ENCODE assay signal across 8 cellular contexts in the genomic region with DNA sequence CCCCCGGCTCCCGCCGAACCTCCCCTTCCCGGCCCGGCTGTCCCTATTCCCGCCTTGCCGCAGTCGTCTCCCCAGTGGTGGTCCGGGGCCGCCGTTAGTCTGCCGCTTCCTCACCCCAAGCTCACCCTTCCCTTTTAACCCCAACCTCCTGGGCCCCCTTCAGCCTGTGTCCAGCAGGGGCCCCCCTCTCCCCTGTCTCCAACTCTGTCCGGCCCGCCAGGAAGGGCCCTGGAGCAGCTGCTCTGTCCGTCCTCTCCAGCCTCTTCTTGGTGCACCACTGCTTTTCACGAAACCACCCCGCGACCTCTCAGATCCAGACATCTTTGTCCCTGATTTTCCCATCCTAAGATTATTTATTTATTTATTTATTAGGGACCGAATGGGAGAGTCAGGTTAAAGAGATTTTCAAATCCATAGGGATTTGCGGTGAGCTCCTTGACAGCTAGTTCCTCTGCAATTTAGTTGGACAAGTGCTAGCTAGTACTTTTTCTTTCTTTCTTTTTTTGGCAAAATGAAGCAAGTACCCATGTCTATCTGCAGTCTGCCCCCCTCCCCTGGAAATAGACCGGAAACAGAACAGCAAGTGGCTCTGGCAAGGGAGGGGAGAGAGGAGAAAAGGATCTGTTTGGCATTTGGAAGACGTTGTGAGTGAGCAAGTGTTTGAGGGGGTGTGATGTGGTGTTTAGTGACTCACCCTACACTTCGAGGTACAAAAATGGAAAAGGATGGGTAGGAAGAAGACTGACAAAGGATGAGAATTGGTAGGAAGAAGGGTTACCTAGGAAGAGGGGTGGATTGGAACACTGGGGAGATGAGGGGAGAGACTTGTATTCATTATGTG. TPM values are rescaled to one million over a fixed set of nuclear protein-coding genes. Genes with fewer than 3 reads are reported as not detected.
DNase-seq lines count a peak whose midpoint lies in the region; ATAC-seq and TF ChIP-seq lines count a peak whose summit lies in the region.

No MANE protein-coding gene starts in this region.

- H3K4me3 Mint-ChIP-seq in activated CD4-positive, alpha-beta memory T cell treated with anti-CD3 and anti-CD28 coated beads for 36 hours, result peak overlapping the region; percentile 99
- H3K4me3 Mint-ChIP-seq in naive thymus-derived CD8-positive, alpha-beta T cell, result peak overlapping the region; percentile 74 to 100 (median 96)

- peak overlapping the region; percentile 94 for H3K27ac Mint-ChIP-seq in activated CD4-positive, alpha-beta memory T cell treated with anti-CD3 and anti-CD28 coated beads for 36 hours
- peak overlapping the region in 9 of 10 donors; percentile 18 to 96 (median 73) for H3K27ac Mint-ChIP-seq in naive thymus-derived CD8-positive, alpha-beta T cell

- CTCF ChIA-PET in activated CD4-positive, alpha-beta memory T cell treated with anti-CD3 and anti-CD28 coated beads for 36 hours (lab: Charles Lee), result interaction anchor here (0.7 to 3.5 kb wide), 10 partner anchors 10 to 408 kb away, joined by 3 to 28 read pairs (median 5); partner anchors contain the start of genes LYSET and MOAP1

- peak; percentile 34 for ATAC-seq in HG02884 (IDR thresholded peaks at IDR 0.05; ENCODE audit: unreplicated experiment)
- peak; percentile 2 to 19 for ATAC-seq in naive thymus-derived CD8-positive, alpha-beta T cell

- DNase-seq in AG09309 (ENCODE audit: low read depth) (no peak), GM13976 (ENCODE audit: low spot score) (peak; percentile 69), NCI-H146 (lab: John Stamatoyannopoulos, UW) (peak; percentile 51), fibroblast of the aortic adventitia (ENCODE audit: low read depth) (peak; percentile 51)
- DNase-seq in activated CD4-positive, alpha-beta memory T cell treated with anti-CD3 and anti-CD28 coated beads for 36 hours, result peak; percentile 49
- DNase-seq in naive thymus-derived CD8-positive, alpha-beta T cell, result peak in 2 of 10 donors; percentile 11 to 22
- no peak for DNase-seq in activated effector memory CD4-positive, alpha-beta T cell treated with Interleukin-2 at 50 U/mL for 16 hours

- TF ChIP-seq CTCF in AG09309 (IDR thresholded peaks at IDR 0.05; ENCODE audit: control insufficient read depth, insufficient read depth, low read depth, low read length, missing control alignments), result peak; percentile 56
- peak; percentile 64 for TF ChIP-seq CTCF in GM13976 (IDR thresholded peaks at IDR 0.05; ENCODE audit: borderline replicate concordance, control extremely low read depth, extremely low read depth, insufficient read depth, missing control alignments)
- peak; percentile 36 for TF ChIP-seq CTCF in fibroblast of the aortic adventitia (IDR thresholded peaks at IDR 0.05; ENCODE audit: insufficient read depth, low read length)

- H3K9me3 Mint-ChIP-seq in activated CD4-positive, alpha-beta memory T cell treated with anti-CD3 and anti-CD28 coated beads for 36 hours, result no peaks in the 10 kb centered on the region
- no peaks in the 10 kb centered on the region for H3K9me3 Mint-ChIP-seq in naive thymus-derived CD8-positive, alpha-beta T cell

- peaks cover 32% of the 10 kb centered on the region for H3K4me1 Mint-ChIP-seq in activated CD4-positive, alpha-beta memory T cell treated with anti-CD3 and anti-CD28 coated beads for 36 hours (ENCODE audit: low read depth)
- H3K4me1 Mint-ChIP-seq in naive thymus-derived CD8-positive, alpha-beta T cell, result peaks cover 19 to 55% (median 42%) of the 10 kb centered on the region in 4 donors

- no peaks in the 10 kb centered on the region for H3K27me3 Mint-ChIP-seq in activated CD4-positive, alpha-beta memory T cell treated with anti-CD3 and anti-CD28 coated beads for 36 hours
- no peaks in the 10 kb centered on the region for H3K27me3 Mint-ChIP-seq in naive thymus-derived CD8-positive, alpha-beta T cell

- intact Hi-C loops in activated CD4-positive, alpha-beta memory T cell treated with anti-CD3 and anti-CD28 coated beads for 36 hours (cut with micrococcal nuclease), result loop anchor here (1.0 to 10.0 kb wide), 3 partner anchors 23 to 747 kb away; partner anchors contain the start of genes BTBD7 and MOAP1

- H3K4me3 ChIP-seq in AG09309 (ENCODE audit: control insufficient read depth, low read depth, low read length) (peak overlapping the region; percentile 87), fibroblast of the aortic adventitia (ENCODE audit: low read depth, low read length) (peak overlapping the region; percentile 93)

- POLR2A ChIA-PET in activated CD4-positive, alpha-beta memory T cell treated with anti-CD3 and anti-CD28 coated beads for 36 hours (lab: Charles Lee), result interaction anchor here (1.5 to 3.8 kb wide), 2 partner anchors 11 to 23 kb away, joined by 3 to 34 read pairs; partner anchors contain the start of genes LYSET and MOAP1
- POLR2A ChIA-PET in naive thymus-derived CD8-positive, alpha-beta T cell (lab: Charles Lee), result interaction anchor here (1.0 to 2.7 kb wide), 5 partner anchors 23 to 127 kb away, joined by 3 to 36 read pairs (median 3); partner anchors contain the start of genes LYSET and MOAP1

- in situ Hi-C loops in GM13976 (cut with MboI; ENCODE audit: low sequenced_read_pairs, unreplicated experiment), result no loop called here

- peaks cover 18% of the 10 kb centered on the region for H3K36me3 Mint-ChIP-seq in activated CD4-positive, alpha-beta memory T cell treated with anti-CD3 and anti-CD28 coated beads for 36 hours
- peaks cover 0 to 26% (median 7%) of the 10 kb centered on the region in 3 donors for H3K36me3 Mint-ChIP-seq in naive thymus-derived CD8-positive, alpha-beta T cell

RNA-seq across cellular contexts. Expression of gene UBR7, which starts 0.6 kb away (rescaled TPM):
- total RNA-seq in activated CD4-positive, alpha-beta memory T cell treated with anti-CD3 and anti-CD28 coated beads for 36 hours, result 10 to 100 TPM; 48.0 to 51.6 TPM
- 43.3 and 46.9 TPM in 2 replicates for total RNA-seq in fibroblast of the aortic adventitia (ENCODE audit: low replicate concordance)
- total RNA-seq in naive thymus-derived CD8-positive, alpha-beta T cell, result 10 to 100 TPM; 13.7 to 13.8 TPM
- 10 to 100 TPM; 24.9 to 28.2 (median 26.1) TPM for polyA plus RNA-seq in naive thymus-derived CD8-positive, alpha-beta T cell

RNA-seq across cellular contexts. Expression of gene GON7, which starts 0.8 kb away (rescaled TPM):
- total RNA-seq in activated CD4-positive, alpha-beta memory T cell treated with anti-CD3 and anti-CD28 coated beads for 36 hours, result 10 to 100 TPM; 12.4 to 12.5 TPM
- total RNA-seq in fibroblast of the aortic adventitia (ENCODE audit: low replicate concordance), result 17.3 and 28.1 TPM in 2 replicates
- total RNA-seq in naive thymus-derived CD8-positive, alpha-beta T cell, result 1 to 10 TPM; 7.0 to 7.1 TPM
- 10 to 100 TPM in 2 of 3 donors, 1 to 10 TPM in 1; 9.5 to 18.8 (median 17.4) TPM for polyA plus RNA-seq in naive thymus-derived CD8-positive, alpha-beta T cell

RNA-seq across cellular contexts. Expression of gene LYSET, which starts 22.6 kb away (rescaled TPM):
- 10 to 100 TPM; 12.0 to 12.4 TPM for total RNA-seq in activated CD4-positive, alpha-beta memory T cell treated with anti-CD3 and anti-CD28 coated beads for 36 hours
- 2.4 and 12.1 TPM in 2 replicates for total RNA-seq in fibroblast of the aortic adventitia (ENCODE audit: low replicate concordance)
- 10 to 100 TPM; 17.4 to 21.7 TPM for total RNA-seq in naive thymus-derived CD8-positive, alpha-beta T cell
- polyA plus RNA-seq in naive thymus-derived CD8-positive, alpha-beta T cell, result 10 to 100 TPM; 33.8 to 46.0 (median 42.1) TPM

RNA-seq across cellular contexts. Expression of gene MOAP1, which starts 23.0 kb away (rescaled TPM):
- 10 to 100 TPM; 14.2 to 14.8 TPM for total RNA-seq in activated CD4-positive, alpha-beta memory T cell treated with anti-CD3 and anti-CD28 coated beads for 36 hours
- 5.7 and 12.7 TPM in 2 replicates for total RNA-seq in fibroblast of the aortic adventitia (ENCODE audit: low replicate concordance)
- 10 to 100 TPM; 58.3 to 58.7 TPM for total RNA-seq in naive thymus-derived CD8-positive, alpha-beta T cell
- polyA plus RNA-seq in naive thymus-derived CD8-positive, alpha-beta T cell, result 10 to 100 TPM; 56.8 to 75.0 (median 72.2) TPM

Comparison
In these comparisons a context has a peak if more than half of its experiments do, and no peak if none do; other contexts are left out.
1. DNase-seq: peak in GM13976 (single experiment), NCI-H146 (single experiment), activated CD4-positive, alpha-beta memory T cell treated with anti-CD3 and anti-CD28 coated beads for 36 hours (single experiment) and fibroblast of the aortic adventitia (single experiment); none in AG09309 (single experiment) and activated effector memory CD4-positive, alpha-beta T cell treated with Interleukin-2 at 50 U/mL for 16 hours (single experiment).
2. Peak in every context shown above with its lines, with median percentiles within 50 percentile points of each other: CTCF ChIP-seq.